In genomic region chr5:137619191-137619870, GRCh38 we compare ENCODE assay signal across 9 cellular contexts.
DNase-seq lines count a peak whose midpoint lies in the region; ATAC-seq and TF ChIP-seq lines count a peak whose summit lies in the region.
"Had no signal": no experiment of that assay in that cellular context is flagged by ENCODE, and none has a peak within 500 bp of the region (broad histone marks: within the 10 kb centered on the region; RNA-seq: fewer than 3 reads in every experiment).

No MANE protein-coding gene starts in this region.

- no peak overlapping the region for H3K27ac Mint-ChIP-seq in type B pancreatic cell

- H3K9me3 Mint-ChIP-seq in type B pancreatic cell: no peaks in the 10 kb centered on the region

- no peak for ATAC-seq in HG03196 (IDR thresholded peaks at IDR 0.05; ENCODE audit: unreplicated experiment)

- peaks cover 4% of the 10 kb centered on the region for H3K4me1 Mint-ChIP-seq in type B pancreatic cell (ENCODE audit: unreplicated experiment)

- peaks cover under 1% of the 10 kb centered on the region for H3K27me3 Mint-ChIP-seq in type B pancreatic cell

- no peaks in the 10 kb centered on the region for H3K36me3 Mint-ChIP-seq in type B pancreatic cell

- no peak overlapping the region for H3K4me3 ChIP-seq in cardiac fibroblast (replicated peaks in 1 of 2; ENCODE audit: low read depth in 2 of 2, low read length in 2 of 2)

- DNase-seq in COLO668 (lab: John Stamatoyannopoulos, UW; ENCODE audit: unreplicated experiment) (peak; percentile 9), NCI-H2171 treated with DMSO at 0.1 percent for 48 hours (lab: John Stamatoyannopoulos, UW) (peak; percentile 87), cardiac fibroblast (ENCODE audit: low read depth in 2 of 2) (peak; percentile 93 to 94), non-pigmented ciliary epithelial cell (ENCODE audit: low read depth) (peak; percentile 71), type B pancreatic cell (ENCODE audit: extremely low spot score, unreplicated experiment) (no peak), COLO829 (ENCODE audit: low spot score) (no peak), Kasumi-1 (lab: John Stamatoyannopoulos, UW) (no peak)
- DNase-seq: cortex of kidney had no signal

- no peak for TF ChIP-seq CTCF in cardiac fibroblast (IDR thresholded peaks at IDR 0.05; ENCODE audit: low read depth, low read length)
- TF ChIP-seq CTCF in type B pancreatic cell (conservative IDR thresholded peaks at IDR 0.05): no peak

- H3K4me3 Mint-ChIP-seq in type B pancreatic cell: no peak overlapping the region

Comparison
In these comparisons a context has a peak if more than half of its experiments do, and no peak if none do; other contexts are left out.
1. DNase-seq: peak in COLO668 (single experiment), NCI-H2171 treated with DMSO at 0.1 percent for 48 hours (single experiment), cardiac fibroblast (2 of 2) and non-pigmented ciliary epithelial cell (single experiment); none in type B pancreatic cell (single experiment), COLO829 (single experiment) and Kasumi-1 (0 of 2).